ENCODE assay signal across 1 cellular context in the genomic region with DNA sequence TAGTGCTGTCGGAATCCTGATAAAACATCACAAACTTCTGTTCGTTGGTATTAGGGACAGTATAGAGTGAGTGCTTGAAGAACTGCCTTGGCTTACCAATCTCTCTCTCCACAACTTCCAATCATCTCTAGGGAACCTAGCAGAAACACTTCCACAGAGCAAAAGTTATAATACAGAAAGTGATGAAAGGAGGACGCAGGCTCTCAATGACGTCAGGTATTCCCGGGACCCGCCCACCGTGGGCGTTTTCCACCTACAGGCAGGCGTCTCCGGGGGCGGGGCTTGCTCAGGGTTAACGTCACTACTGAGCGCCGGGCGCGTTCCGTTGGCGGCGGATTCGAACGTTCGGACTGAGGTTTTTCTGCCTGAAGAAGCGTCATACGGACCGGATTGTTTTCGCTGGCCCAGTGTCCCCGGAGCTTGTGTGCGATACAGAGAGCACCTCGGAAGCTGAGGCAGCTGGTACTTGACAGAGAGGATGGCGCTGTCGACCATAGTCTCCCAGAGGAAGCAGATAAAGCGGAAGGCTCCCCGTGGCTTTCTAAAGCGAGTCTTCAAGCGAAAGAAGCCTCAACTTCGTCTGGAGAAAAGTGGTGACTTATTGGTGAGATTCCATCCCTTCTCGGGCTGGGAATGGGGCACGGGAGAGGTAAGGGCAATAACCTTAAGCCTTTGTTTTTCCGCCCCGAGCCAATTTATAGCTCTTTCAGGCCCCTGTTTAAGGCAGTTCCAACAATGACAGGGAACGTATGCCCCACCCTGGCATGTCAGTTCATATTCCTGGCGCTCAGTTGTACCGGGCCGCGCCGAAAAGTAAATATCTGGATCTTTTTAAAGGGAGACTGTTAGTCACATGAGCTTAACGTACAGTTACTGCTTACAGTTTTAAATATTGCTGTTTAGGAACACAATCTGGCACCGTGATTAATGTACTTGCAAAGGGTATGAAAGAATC.
TF ChIP-seq lines count a peak whose summit lies in the region.

Gene CENPW (plus strand): TSS at position 320 of the 955 bp plus-strand sequence. CDS start 159 bp downstream, at position 479.

TF ChIP-seq in GM12878, 131 proteins besides CTCF, POLR2A, EP300 and RAD21 (continued from another document):
- TF ChIP-seq SMAD1 (IDR thresholded peaks at IDR 0.05; ENCODE audit: low read depth, partially characterized antibody) (no peak), HCFC1 (IDR thresholded peaks at IDR 0.05; ENCODE audit: low read length) (peak; percentile 63), ASH2L (IDR thresholded peaks at IDR 0.05; ENCODE audit: borderline replicate concordance, low read depth) (peak; percentile 86; the same call in 1 of the 2 replicates), ZNF622 (IDR thresholded peaks at IDR 0.05) (no peak), SRF (IDR thresholded peaks at IDR 0.05; ENCODE audit: low read depth in 2 of 2, low read length in 2 of 2) (peak; percentile 31 to 91; a peak in 2 of 4 replicates), ZNF207 (IDR thresholded peaks at IDR 0.05; ENCODE audit: borderline replicate concordance) (0 out of 2 replicates have a peak, but pooled peaks have one; percentile 23), RCOR1 (conservative IDR thresholded peaks at IDR 0.05; ENCODE audit: low read depth, low read length) (no peak), TCF12 (IDR thresholded peaks at IDR 0.05; ENCODE audit: low read depth, low read length) (0 out of 2 replicates have a peak, but pooled peaks have one; percentile 7), CHD2 (IDR thresholded peaks at IDR 0.05; ENCODE audit: borderline replicate concordance, low read depth, low read length) (peak; percentile 49; the same call in 1 of the 2 replicates), SREBF1 (IDR thresholded peaks at IDR 0.05; ENCODE audit: low read length) (no peak), SUPT20H (IDR thresholded peaks at IDR 0.05; ENCODE audit: borderline replicate concordance, control insufficient read depth, low read depth, low read length) (no peak), EED (IDR thresholded peaks at IDR 0.05; ENCODE audit: low read depth) (no peak), MEF2B (IDR thresholded peaks at IDR 0.05; ENCODE audit: partially characterized antibody, poor library complexity, severe bottlenecking) (no peak), NFIC (IDR thresholded peaks at IDR 0.05; ENCODE audit: low read depth, low read length) (no peak)
- TF ChIP-seq, protein P1, sequence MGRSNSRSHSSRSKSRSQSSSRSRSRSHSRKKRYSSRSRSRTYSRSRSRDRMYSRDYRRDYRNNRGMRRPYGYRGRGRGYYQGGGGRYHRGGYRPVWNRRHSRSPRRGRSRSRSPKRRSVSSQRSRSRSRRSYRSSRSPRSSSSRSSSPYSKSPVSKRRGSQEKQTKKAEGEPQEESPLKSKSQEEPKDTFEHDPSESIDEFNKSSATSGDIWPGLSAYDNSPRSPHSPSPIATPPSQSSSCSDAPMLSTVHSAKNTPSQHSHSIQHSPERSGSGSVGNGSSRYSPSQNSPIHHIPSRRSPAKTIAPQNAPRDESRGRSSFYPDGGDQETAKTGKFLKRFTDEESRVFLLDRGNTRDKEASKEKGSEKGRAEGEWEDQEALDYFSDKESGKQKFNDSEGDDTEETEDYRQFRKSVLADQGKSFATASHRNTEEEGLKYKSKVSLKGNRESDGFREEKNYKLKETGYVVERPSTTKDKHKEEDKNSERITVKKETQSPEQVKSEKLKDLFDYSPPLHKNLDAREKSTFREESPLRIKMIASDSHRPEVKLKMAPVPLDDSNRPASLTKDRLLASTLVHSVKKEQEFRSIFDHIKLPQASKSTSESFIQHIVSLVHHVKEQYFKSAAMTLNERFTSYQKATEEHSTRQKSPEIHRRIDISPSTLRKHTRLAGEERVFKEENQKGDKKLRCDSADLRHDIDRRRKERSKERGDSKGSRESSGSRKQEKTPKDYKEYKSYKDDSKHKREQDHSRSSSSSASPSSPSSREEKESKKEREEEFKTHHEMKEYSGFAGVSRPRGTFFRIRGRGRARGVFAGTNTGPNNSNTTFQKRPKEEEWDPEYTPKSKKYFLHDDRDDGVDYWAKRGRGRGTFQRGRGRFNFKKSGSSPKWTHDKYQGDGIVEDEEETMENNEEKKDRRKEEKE (IDR thresholded peaks at IDR 0.05): no peak
